Comparison of ENCODE assay signal across 28 cellular contexts in the genomic region with DNA sequence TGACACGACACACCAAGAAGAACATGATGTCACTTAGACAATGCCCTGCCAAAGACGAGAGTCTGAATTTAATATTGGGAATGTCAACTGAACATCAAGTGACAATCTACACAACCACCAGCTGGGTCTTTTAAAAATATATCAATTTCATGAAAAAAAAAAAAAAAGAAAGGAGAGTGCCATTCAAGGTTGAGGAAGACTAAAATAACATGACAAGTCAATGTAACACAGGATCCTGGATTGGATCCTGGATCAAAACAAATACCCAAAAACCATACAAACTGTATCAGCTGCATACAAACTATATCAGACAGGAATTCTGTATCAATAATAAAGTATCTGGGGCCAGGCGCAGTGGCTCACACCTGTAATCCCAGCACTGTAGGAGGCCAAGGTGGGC.
"Had no signal": no experiment of that assay in that cellular context is flagged by ENCODE, and none has a peak within 500 bp of the region (broad histone marks: within the 10 kb centered on the region; RNA-seq: fewer than 3 reads in every experiment).

No MANE protein-coding gene starts in this region.

- H3K4me3 ChIP-seq: dorsolateral prefrontal cortex, esophagus muscularis mucosa, heart right ventricle, left ventricle myocardium inferior, lower lobe of right lung, ovary, smooth muscle cell, thoracic aorta, tibial nerve, upper lobe of right lung, uterus had no signal

- H3K4me3 Mint-ChIP-seq: natural killer cell treated with Interleukin-12 subunit alpha and Interleukin-12 subunit beta and Interleukin-15 and Interleukin-18, amount 100 ng/mL, for 72 hours; stimulated activated memory B cell treated with anti-CD40 and anti-IgM and Interleukin-4, amounts not matched to agents 10 μg/mL and 1 μg/mL and 100 μg/mL, for 72 hours had no signal

- H3K27me3 Mint-ChIP-seq: natural killer cell treated with Interleukin-12 subunit alpha and Interleukin-12 subunit beta and Interleukin-15 and Interleukin-18, amount 100 ng/mL, for 72 hours; stimulated activated memory B cell treated with anti-CD40 and anti-IgM and Interleukin-4, amounts not matched to agents 10 μg/mL and 1 μg/mL and 100 μg/mL, for 72 hours had no signal

- H3K4me1 ChIP-seq: foreskin keratinocyte, uterus had no signal

- ATAC-seq: foreskin keratinocyte; heart right ventricle; left colon; lower lobe of right lung; natural killer cell treated with Interleukin-12 subunit alpha and Interleukin-12 subunit beta and Interleukin-15 and Interleukin-18, amount 100 ng/mL, for 72 hours; sciatic nerve; stimulated activated memory B cell treated with anti-CD40 and anti-IgM and Interleukin-4, amounts not matched to agents 10 μg/mL and 1 μg/mL and 100 μg/mL, for 72 hours; stimulated activated naive CD8-positive, alpha-beta T cell treated with anti-CD3 and anti-CD28 coated beads, Interleukin-15, Interleukin-2, amounts not matched to agents 100 U/mL and 50 U/mL, for 24 hours; upper lobe of right lung had no signal

- H3K27ac Mint-ChIP-seq: natural killer cell treated with Interleukin-12 subunit alpha and Interleukin-12 subunit beta and Interleukin-15 and Interleukin-18, amount 100 ng/mL, for 72 hours; stimulated activated memory B cell treated with anti-CD40 and anti-IgM and Interleukin-4, amounts not matched to agents 10 μg/mL and 1 μg/mL and 100 μg/mL, for 72 hours had no signal

- H3K36me3 ChIP-seq: ovary, uterus had no signal

- DNase-seq: central memory CD4-positive, alpha-beta T cell; dorsolateral prefrontal cortex; effector CD4-positive, alpha-beta T cell; foreskin keratinocyte; glutamatergic neuron; heart right ventricle; hippocampal formation; islet precursor cell; kidney glomerular epithelial cell; left colon; left ventricle myocardium inferior; lower lobe of right lung; occipital lobe; ovary; posterior cingulate gyrus; stimulated activated CD4-positive, alpha-beta T cell treated with anti-CD3 and anti-CD28 coated beads, Interleukin-12 subunit alpha, Interleukin-12 subunit beta, amount 100 ng/mL, for 4 hours; stimulated activated CD4-positive, alpha-beta T cell treated with anti-CD3 and anti-CD28 coated beads, Interleukin-2, amount 100 ng/mL, for 24 hours; stimulated activated CD4-positive, alpha-beta T cell treated with anti-CD3 and anti-CD28 coated beads, Interleukin-4, amount 100 ng/mL, for 4 hours; stimulated activated naive CD8-positive, alpha-beta T cell treated with anti-CD3 and anti-CD28 coated beads, Interleukin-15, Interleukin-2, amounts not matched to agents 100 U/mL and 50 U/mL, for 24 hours; upper lobe of right lung; uterus had no signal

- H3K27me3 ChIP-seq: dorsolateral prefrontal cortex, esophagus muscularis mucosa, foreskin keratinocyte, heart right ventricle, ovary, tibial nerve, upper lobe of right lung, uterus had no signal
